16 cellular contexts compared by ENCODE assay signal in genomic region chr18:75477913-75478312, GRCh38. TPM values are rescaled to one million over a fixed set of nuclear protein-coding genes. Genes with fewer than 3 reads are reported as not detected.
DNase-seq lines count a peak whose midpoint lies in the region; ATAC-seq and TF ChIP-seq lines count a peak whose summit lies in the region.
"Had no signal": no experiment of that assay in that cellular context is flagged by ENCODE, and none has a peak within 500 bp of the region (broad histone marks: within the 10 kb centered on the region; RNA-seq: fewer than 3 reads in every experiment).

No MANE protein-coding gene starts in this region.

- DNase-seq in SIG-M5 treated with dmso at 0.1 percent for 504 hours (lab: John Stamatoyannopoulos, UW; ENCODE audit: unreplicated experiment) (peak; percentile 54), SIG-M5 (lab: John Stamatoyannopoulos, UW) (no peak), MV-4-11 (lab: John Stamatoyannopoulos, UW) (peak; percentile 94), mammary epithelial cell (peak; percentile 35), esophagus muscularis mucosa (ENCODE audit: extremely low spot score) (no peak)
- DNase-seq in naive thymus-derived CD4-positive, alpha-beta T cell: no peak
- no peak for DNase-seq in stimulated activated CD4-positive, alpha-beta T cell treated with anti-CD3 and anti-CD28 coated beads, Interleukin-2, amount 100 ng/mL, for 24 hours
- DNase-seq: activated CD8-positive, alpha-beta memory T cell treated with anti-CD3 and anti-CD28 coated beads, Interleukin-2, amount 50 U/mL, for 48 hours; DMS79 treated with DMSO at 0.1 percent for 48 hours; immature natural killer cell; MM.1S; NCI-H510A had no signal

- H3K36me3 Mint-ChIP-seq in naive thymus-derived CD4-positive, alpha-beta T cell: no peaks in the 10 kb centered on the region
- H3K36me3 Mint-ChIP-seq: immature natural killer cell; stimulated activated memory B cell treated with anti-CD40 and anti-IgM and Interleukin-4, amounts not matched to agents 10 μg/mL and 1 μg/mL and 100 μg/mL, for 72 hours had no signal

- H3K79me2 ChIP-seq in mammary epithelial cell (ENCODE audit: insufficient read depth, low read length): no peaks in the 10 kb centered on the region

- H3K4me3 ChIP-seq in mammary epithelial cell (replicated peaks in 1 of 3; ENCODE audit: insufficient read depth in 1 of 3, low read depth in 2 of 3, low read length in 3 of 3) (no peak overlapping the region), esophagus muscularis mucosa (no peak overlapping the region)
- no peak overlapping the region for H3K4me3 ChIP-seq in naive thymus-derived CD4-positive, alpha-beta T cell (ENCODE audit: low read length)

- dilution Hi-C loops in mammary epithelial cell (cut with HindIII; ENCODE audit: low sequenced_read_pairs): loop anchor here (5.0 kb wide), 1 partner anchor 101 kb away; no protein-coding TSS in a partner anchor

- intact Hi-C loops in mammary epithelial cell (cut with micrococcal nuclease): loop anchor here (2.0 to 5.0 kb wide), 6 partner anchors 71 to 821 kb away; partner anchors contain the start of gene PTGR3
- intact Hi-C loops in naive thymus-derived CD4-positive, alpha-beta T cell (cut with micrococcal nuclease): loop anchor here (2.0 to 10.0 kb wide), 6 partner anchors 271 to 871 kb away; no protein-coding TSS in a partner anchor
- intact Hi-C loops in esophagus muscularis mucosa (cut with DNase I): loop anchor here (5.0 to 10.0 kb wide), 3 partner anchors 273 to 826 kb away; partner anchors contain the start of gene PTGR3

- H3K4me1 Mint-ChIP-seq in naive thymus-derived CD4-positive, alpha-beta T cell: peaks cover 0 to 3% (median 2%) of the 10 kb centered on the region in 7 donors
- H3K4me1 Mint-ChIP-seq: immature natural killer cell had no signal

- no peak overlapping the region for H3K4me2 ChIP-seq in mammary epithelial cell (ENCODE audit: insufficient read depth, low read depth, low read length)

- peak overlapping the region; percentile 44 for H2AFZ ChIP-seq in mammary epithelial cell (ENCODE audit: low read depth, low read length)

- H4K20me1 ChIP-seq in mammary epithelial cell (ENCODE audit: insufficient read depth, low read length): no peaks in the 10 kb centered on the region

- H3K27me3 ChIP-seq in mammary epithelial cell (ENCODE audit: insufficient read depth, low read length) (no peaks in the 10 kb centered on the region), esophagus muscularis mucosa (no peaks in the 10 kb centered on the region)
- no peaks in the 10 kb centered on the region for H3K27me3 ChIP-seq in naive thymus-derived CD4-positive, alpha-beta T cell (ENCODE audit: control insufficient read depth in 2 of 2, insufficient read depth in 2 of 2, low read length in 2 of 2)

- no peak overlapping the region for H3K27ac Mint-ChIP-seq in naive thymus-derived CD4-positive, alpha-beta T cell
- H3K27ac Mint-ChIP-seq: immature natural killer cell; stimulated activated memory B cell treated with anti-CD40 and anti-IgM and Interleukin-4, amounts not matched to agents 10 μg/mL and 1 μg/mL and 100 μg/mL, for 72 hours; T-helper 1 cell treated with Interleukin-12 subunit alpha and Interleukin-12 subunit beta and Interleukin-4 antibody, amounts not matched to agents 30 μg/mL and 1 μg/mL, for 36 hours had no signal

- ATAC-seq in naive thymus-derived CD4-positive, alpha-beta T cell: peak; percentile 70
- ATAC-seq in GM18861 (IDR thresholded peaks at IDR 0.05; ENCODE audit: unreplicated experiment): no peak
- ATAC-seq: stimulated activated memory B cell treated with anti-CD40 and anti-IgM and Interleukin-4, amounts not matched to agents 10 μg/mL and 1 μg/mL and 100 μg/mL, for 72 hours had no signal

- H3K4me3 Mint-ChIP-seq in naive thymus-derived CD4-positive, alpha-beta T cell: no peak overlapping the region
- H3K4me3 Mint-ChIP-seq: immature natural killer cell; stimulated activated memory B cell treated with anti-CD40 and anti-IgM and Interleukin-4, amounts not matched to agents 10 μg/mL and 1 μg/mL and 100 μg/mL, for 72 hours; T-helper 1 cell treated with Interleukin-12 subunit alpha and Interleukin-12 subunit beta and Interleukin-4 antibody, amounts not matched to agents 30 μg/mL and 1 μg/mL, for 36 hours had no signal

- BruUV-seq in mammary epithelial cell (replicated peaks; lab: Mats Ljungman, UMichigan): no TSS peak

- POLR2A ChIA-PET in naive thymus-derived CD4-positive, alpha-beta T cell (lab: Charles Lee): no interaction called here

- CTCF ChIA-PET in mammary epithelial cell (lab: Charles Lee; ENCODE audit: low non-redundant PET): interaction anchor here (0.5 to 0.6 kb wide), 2 partner anchors 232 to 854 kb away, joined by 3 to 5 read pairs; no protein-coding TSS in a partner anchor
- CTCF ChIA-PET in naive thymus-derived CD4-positive, alpha-beta T cell (lab: Charles Lee): interaction anchor here (0.5 to 2.5 kb wide), 4 partner anchors 30 to 581 kb away, joined by 3 to 10 read pairs (median 4); no protein-coding TSS in a partner anchor

- WGBS in mammary epithelial cell (ENCODE audit: low coverage, missing lambda C conversion rate): 89% methylated on average over 1 of the region's 1 CpG
- WGBS in esophagus muscularis mucosa: 100% methylated on average over 1 of the region's 1 CpG

- TF ChIP-seq EP300 in esophagus muscularis mucosa (IDR thresholded peaks at IDR 0.05): no peak

- H3K27ac ChIP-seq in mammary epithelial cell (ENCODE audit: insufficient read depth, low read depth, low read length) (no peak overlapping the region), esophagus muscularis mucosa (replicated peaks in 1 of 4) (no peak overlapping the region)
- no peak overlapping the region for H3K27ac ChIP-seq in naive thymus-derived CD4-positive, alpha-beta T cell (ENCODE audit: low read depth, low read length)

- peaks cover 4 to 11% (median 8%) of the 10 kb centered on the region in 5 donors for H3K27me3 Mint-ChIP-seq in naive thymus-derived CD4-positive, alpha-beta T cell

- H3K4me1 ChIP-seq in mammary epithelial cell (ENCODE audit: insufficient read depth, low read length) (peaks cover 5% of the 10 kb centered on the region), esophagus muscularis mucosa (peaks cover 0 to 10% (median 7%) of the 10 kb centered on the region in 4 donors)
- no peaks in the 10 kb centered on the region for H3K4me1 ChIP-seq in naive thymus-derived CD4-positive, alpha-beta T cell (ENCODE audit: control insufficient read depth in 2 of 2, insufficient read depth in 2 of 2, low read length in 2 of 2)

- no peak for TF ChIP-seq POLR2A in esophagus muscularis mucosa (IDR thresholded peaks at IDR 0.05; ENCODE audit: low read depth)

- TF ChIP-seq CTCF in mammary epithelial cell (conservative IDR thresholded peaks at IDR 0.05 in 1 of 2, IDR thresholded peaks at IDR 0.05 in 1 of 2; ENCODE audit: extremely low read depth in 1 of 2, insufficient read depth in 1 of 2, low read depth in 1 of 2, low read length in 2 of 2): no peak
- no peak for TF ChIP-seq CTCF in esophagus muscularis mucosa (IDR thresholded peaks at IDR 0.05)

- H3K9me3 Mint-ChIP-seq in naive thymus-derived CD4-positive, alpha-beta T cell: peaks cover 0 to 3% (median under 1%) of the 10 kb centered on the region in 11 donors
- H3K9me3 Mint-ChIP-seq: immature natural killer cell had no signal

- H3K9ac ChIP-seq in mammary epithelial cell (ENCODE audit: insufficient read depth, low read length): no peak overlapping the region

- H3K9me3 ChIP-seq in mammary epithelial cell (replicated peaks; ENCODE audit: insufficient read depth, low read length) (no peaks in the 10 kb centered on the region), esophagus muscularis mucosa (no peaks in the 10 kb centered on the region)
- no peaks in the 10 kb centered on the region for H3K9me3 ChIP-seq in naive thymus-derived CD4-positive, alpha-beta T cell (ENCODE audit: control insufficient read depth in 2 of 3, low read length in 3 of 3)

- in situ Hi-C loops in mammary epithelial cell (cut with MboI; ENCODE audit: low sequenced_read_pairs in 2 of 2): loop anchor here in 1 of 2 donors (25.0 kb wide), 1 partner anchor 266 kb away; the partner anchor contains the start of genes PTGR3 and TSHZ1

- H3K36me3 ChIP-seq in mammary epithelial cell (ENCODE audit: insufficient read depth, low read length) (no peaks in the 10 kb centered on the region), esophagus muscularis mucosa (no peaks in the 10 kb centered on the region)
- no peaks in the 10 kb centered on the region for H3K36me3 ChIP-seq in naive thymus-derived CD4-positive, alpha-beta T cell (ENCODE audit: control insufficient read depth in 2 of 3, insufficient read depth in 3 of 3, low read length in 3 of 3)

RNA-seq across cellular contexts. Expression of gene SMIM21, which starts 50.4 kb away (rescaled TPM):
- not detected for total RNA-seq in mammary epithelial cell
- not detected for polyA plus RNA-seq in mammary epithelial cell
- not detected for polyA minus RNA-seq in mammary epithelial cell
- not detected for total RNA-seq in naive thymus-derived CD4-positive, alpha-beta T cell
- polyA plus RNA-seq in naive thymus-derived CD4-positive, alpha-beta T cell: not detected
- total RNA-seq in esophagus muscularis mucosa: not detected
- total RNA-seq: A673 had no signal
- polyA plus RNA-seq: immature natural killer cell had no signal

Comparison
In these comparisons a context has a peak if more than half of its experiments do, and no peak if none do; other contexts are left out.
1. DNase-seq: peak in SIG-M5 treated with dmso at 0.1 percent for 504 hours (single experiment), MV-4-11 (single experiment) and mammary epithelial cell (single experiment); none in SIG-M5 (single experiment), naive thymus-derived CD4-positive, alpha-beta T cell (0 of 9), esophagus muscularis mucosa (single experiment) and stimulated activated CD4-positive, alpha-beta T cell treated with anti-CD3 and anti-CD28 coated beads, Interleukin-2, amount 100 ng/mL, for 24 hours (0 of 2).